ENCODE assay signal across 8 cellular contexts in the genomic region with DNA sequence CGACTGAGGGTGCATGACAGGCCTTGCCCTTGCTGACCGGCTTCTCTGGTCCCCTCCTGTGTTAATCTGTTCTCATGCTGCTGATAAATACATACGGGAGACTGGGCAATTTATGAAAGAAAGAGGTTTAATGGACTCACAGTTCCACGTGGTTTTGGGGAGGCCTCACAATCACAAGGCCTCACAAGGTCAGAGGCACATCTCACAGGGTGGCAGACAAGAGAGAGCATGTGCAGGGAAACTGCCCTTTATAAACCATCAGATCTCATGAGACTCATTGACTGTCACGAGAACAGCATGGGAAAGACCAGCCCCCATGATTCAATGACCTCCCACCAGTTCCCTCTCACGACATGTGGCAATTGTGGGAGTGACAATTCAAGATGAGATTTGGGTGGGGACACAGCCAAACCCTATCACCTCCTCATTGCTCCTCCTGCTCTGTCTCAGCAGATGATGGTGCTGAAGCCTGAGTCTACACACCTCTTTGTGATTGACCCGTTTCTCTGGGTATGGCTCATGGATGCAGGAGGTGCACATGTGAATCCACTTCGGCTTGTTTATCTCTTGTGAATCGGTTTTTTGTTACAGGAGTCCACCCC.
"Had no signal": no experiment of that assay in that cellular context is flagged by ENCODE, and none has a peak within 500 bp of the region (broad histone marks: within the 10 kb centered on the region; RNA-seq: fewer than 3 reads in every experiment).

No MANE protein-coding gene starts in this region.

- H3K27ac ChIP-seq: HL-60 had no signal

- H2AFZ ChIP-seq: GM23338 had no signal

- H3K4me3 ChIP-seq: GM23338 had no signal

- H3K4me2 ChIP-seq: GM23338 had no signal

- FAIRE-seq: H1, H54 had no signal

- DNase-seq: H9, HCEC 1CT, HFFc6, KBM-7 had no signal

- ATAC-seq: GM23338 had no signal
